Comparison of ENCODE assay signal across 16 cellular contexts in genomic region chr2:219553463-219553862, GRCh38. TPM values are rescaled to one million over a fixed set of nuclear protein-coding genes. Genes with fewer than 3 reads are reported as not detected.
DNase-seq lines count a peak whose midpoint lies in the region; ATAC-seq, FAIRE-seq and TF ChIP-seq lines count a peak whose summit lies in the region.
"Had no signal": no experiment of that assay in that cellular context is flagged by ENCODE, and none has a peak within 500 bp of the region (broad histone marks: within the 10 kb centered on the region; RNA-seq: fewer than 3 reads in every experiment).

No MANE protein-coding gene starts in this region.

- H3K56ac ChIP-seq in H1 (replicated peaks; ENCODE audit: insufficient read length, low read depth, low read length) = no peak overlapping the region

- H3K9ac ChIP-seq in H1 (replicated peaks in 1 of 4; ENCODE audit: extremely low read depth in 1 of 4, low read depth in 3 of 4, low read length in 3 of 4) = no peak overlapping the region

- TF ChIP-seq POLR2A in H1 (IDR thresholded peaks at IDR 0.05; ENCODE audit: control extremely low read depth in 1 of 2, low read depth in 2 of 2, low read length in 2 of 2) = no peak

- peak overlapping the region; percentile 72; the same call in 1 of the 2 replicates for H2BK15ac ChIP-seq in H1 (ENCODE audit: low read length)

- H4K91ac ChIP-seq in H1 (replicated peaks; ENCODE audit: insufficient read length, low read length) = no peak overlapping the region

- WGBS in H1 (ENCODE audit: extremely low coverage in 1 of 2, insufficient coverage in 1 of 2, insufficient read length in 1 of 2, insufficient replicate concordance in 2 of 2, low coverage in 1 of 2, low lambda C conversion rate in 2 of 2, missing lambda C conversion rate in 1 of 2), 2 experiments = 75% methylated on average over 12 of the region's 12 CpGs; no CpG with 5 or more reads in 1 of the 2 experiments

- TF ChIP-seq EP300 in H1 (IDR thresholded peaks at IDR 0.05; ENCODE audit: borderline replicate concordance in 1 of 2, low read depth in 2 of 2, low read length in 2 of 2) = no peak

- peak overlapping the region; percentile 41 to 62 (median 57) for H3K4me3 Mint-ChIP-seq in CD8-positive, alpha-beta memory T cell
- H3K4me3 Mint-ChIP-seq in IgD-negative memory B cell (peak overlapping the region in 3 of 4 donors; percentile 35 to 77 (median 48)), nephron progenitor cell (peak overlapping the region; percentile 62)
- H3K4me3 Mint-ChIP-seq: activated CD4-positive, alpha-beta T cell treated with anti-CD3 and anti-CD28 coated beads for 36 hours had no signal

- peaks cover 35 to 67% of the 10 kb centered on the region in 2 donors for H3K27me3 Mint-ChIP-seq in CD8-positive, alpha-beta memory T cell
- H3K27me3 Mint-ChIP-seq in IgD-negative memory B cell (peaks cover 49% of the 10 kb centered on the region), nephron progenitor cell (ENCODE audit: low read depth, poor library complexity) (peaks cover 49% of the 10 kb centered on the region)

- no peak overlapping the region for H3K27ac ChIP-seq in CD8-positive, alpha-beta memory T cell (ENCODE audit: low read depth, low read length)
- no peak overlapping the region for H3K27ac ChIP-seq in H1 (ENCODE audit: low read depth, low read length)
- H3K27ac ChIP-seq: foreskin keratinocyte had no signal

- H2BK5ac ChIP-seq in H1 (ENCODE audit: low read depth, low read length) = no peak overlapping the region

- no peaks in the 10 kb centered on the region for H3K36me3 ChIP-seq in CD8-positive, alpha-beta memory T cell (ENCODE audit: insufficient read depth, low read length)
- H3K36me3 ChIP-seq in H1 (ENCODE audit: control insufficient read depth in 2 of 4, insufficient read depth in 4 of 4, low read length in 3 of 4) = peaks cover 0 to 13% (median 0%) of the 10 kb centered on the region in 4 experiments; a peak in 3 of 8 replicates
- H3K36me3 ChIP-seq: Peyer's patch, upper lobe of left lung had no signal

- H2AFZ ChIP-seq in H1 (ENCODE audit: low read length) = no peak overlapping the region

- H3K4ac ChIP-seq in H1 (replicated peaks; ENCODE audit: insufficient read length, low read depth, low read length) = no peak overlapping the region

- no peak for ATAC-seq in GM19035 (IDR thresholded peaks at IDR 0.05; ENCODE audit: unreplicated experiment)
- no peak for ATAC-seq in HG03159 (IDR thresholded peaks at IDR 0.05; ENCODE audit: unreplicated experiment)
- no peak for ATAC-seq in HG03520 (IDR thresholded peaks at IDR 0.05; ENCODE audit: unreplicated experiment)

- TF ChIP-seq CTCF in H1 (IDR thresholded peaks at IDR 0.05; ENCODE audit: control extremely low read depth in 1 of 3, insufficient read depth in 1 of 3, low read depth in 1 of 3, low read length in 3 of 3) (no peak), nephron progenitor cell (IDR thresholded peaks at IDR 0.05) (no peak)

- H3K36me3 Mint-ChIP-seq in CD8-positive, alpha-beta memory T cell = no peaks in the 10 kb centered on the region
- peaks cover 2% of the 10 kb centered on the region for H3K36me3 Mint-ChIP-seq in IgD-negative memory B cell
- peaks cover 21% of the 10 kb centered on the region for H3K36me3 Mint-ChIP-seq in nephron progenitor cell (ENCODE audit: low read depth)

- H3K4me3 ChIP-seq in CD8-positive, alpha-beta memory T cell (ENCODE audit: low read length) = no peak overlapping the region
- peak overlapping the region; percentile 58 to 77 (median 68); a peak in 5 of 8 replicates for H3K4me3 ChIP-seq in H1 (ENCODE audit: extremely low read depth in 1 of 4, insufficient read depth in 2 of 4, low read depth in 3 of 4, low read length in 4 of 4)

- H3K4me2 ChIP-seq in H1 (ENCODE audit: insufficient read depth in 1 of 2, low read depth in 2 of 2, low read length in 2 of 2) = peak overlapping the region; percentile 90 to 95; a peak in 3 of 4 replicates

- no peak overlapping the region for H2BK120ac ChIP-seq in H1 (replicated peaks; ENCODE audit: low read depth, low read length)

- no peak overlapping the region for H3K14ac ChIP-seq in H1 (ENCODE audit: insufficient read length)

- CTCF ChIA-PET in CD8-positive, alpha-beta memory T cell (lab: Charles Lee) = interaction anchor here (6.3 kb wide), 1 partner anchor 11 kb away, joined by 34 read pairs; the partner anchor contains the start of genes CHPF and TMEM198
- CTCF ChIA-PET in H1 (lab: Charles Lee; ENCODE audit: partially characterized antibody) = interaction anchor here (0.6 to 19.7 kb wide), 8 partner anchors 7 to 174 kb away, joined by 3 to 293 read pairs (median 4); partner anchors contain the start of genes CHPF, STK11IP and TMEM198

- POLR2A ChIA-PET in CD8-positive, alpha-beta memory T cell (lab: Charles Lee) = no interaction called here
- POLR2A ChIA-PET in H1 (lab: Charles Lee; ENCODE audit: partially characterized antibody) = interaction anchor here (0.6 to 17.5 kb wide), 9 partner anchors 8 to 134 kb away, joined by 3 to 293 read pairs (median 4); partner anchors contain the start of genes CHPF, INHA, OBSL1 and STK11IP

- no peak for TF ChIP-seq RAD21 in H1 (IDR thresholded peaks at IDR 0.05 in 1 of 2, conservative IDR thresholded peaks at IDR 0.05 in 1 of 2; ENCODE audit: low read depth in 2 of 2, low read length in 2 of 2)

- H3K27me3 ChIP-seq in CD8-positive, alpha-beta memory T cell (ENCODE audit: insufficient read depth, low read length, poor library complexity, severe bottlenecking) = peaks cover 26% of the 10 kb centered on the region
- H3K27me3 ChIP-seq in H1 (replicated peaks in 1 of 4; ENCODE audit: control insufficient read depth in 3 of 4, extremely low read depth in 1 of 4, insufficient read depth in 3 of 4, low read length in 3 of 4) = peaks cover 0 to 15% (median 13%) of the 10 kb centered on the region in 4 experiments; a peak in 6 of 7 replicates
- H3K27me3 ChIP-seq: Peyer's patch had no signal

- peaks cover 17% of the 10 kb centered on the region; the same call in 1 of the 2 replicates for H3K23me2 ChIP-seq in H1 (ENCODE audit: low read depth, low read length)

- H4K5ac ChIP-seq in H1 (ENCODE audit: insufficient read length, low read depth, low read length) = no peak overlapping the region

- H4K20me1 ChIP-seq in H1 (replicated peaks in 1 of 2; ENCODE audit: control insufficient read depth in 1 of 2, insufficient read depth in 2 of 2, low read length in 2 of 2) = peaks cover 0 to 7% of the 10 kb centered on the region in 2 experiments

- peaks cover 0 to 16% (median 9%) of the 10 kb centered on the region in 3 donors for H3K4me1 Mint-ChIP-seq in CD8-positive, alpha-beta memory T cell
- peaks cover 0 to 2% (median 1%) of the 10 kb centered on the region in 3 donors for H3K4me1 Mint-ChIP-seq in IgD-negative memory B cell
- peaks cover 11% of the 10 kb centered on the region for H3K4me1 Mint-ChIP-seq in nephron progenitor cell

- H3K18ac ChIP-seq in H1 (ENCODE audit: extremely low read depth, low read length) = no peak overlapping the region

- FAIRE-seq in H1 (lab: Jason Lieb, UNC) = no peak
- FAIRE-seq: GM12892 had no signal

- H2BK12ac ChIP-seq in H1 (ENCODE audit: low read depth, low read length) = peak overlapping the region; percentile 68; the same call in 1 of the 2 replicates

- no peak overlapping the region for H2AK5ac ChIP-seq in H1 (ENCODE audit: low read depth, low read length)

- DNase-seq in CD8-positive, alpha-beta memory T cell = no peak
- no peak for DNase-seq in H1 (ENCODE audit: low read depth in 1 of 2, low spot score in 2 of 2)
- DNase-seq in nephron progenitor cell = no peak
- no peak for DNase-seq in SKM-1 (lab: John Stamatoyannopoulos, UW; ENCODE audit: unreplicated experiment)
- DNase-seq: activated CD4-positive, alpha-beta T cell treated with anti-CD3 and anti-CD28 coated beads for 36 hours; foreskin keratinocyte; NCI-H1930; Peyer's patch; stimulated activated CD4-positive, alpha-beta T cell treated with anti-CD3 and anti-CD28 coated beads, Interleukin-2, amount 100 ng/mL, for 24 hours; upper lobe of left lung had no signal

- peaks cover 7% of the 10 kb centered on the region for H3K4me1 ChIP-seq in CD8-positive, alpha-beta memory T cell (ENCODE audit: insufficient read depth, low read length)
- H3K4me1 ChIP-seq in H1 (replicated peaks in 1 of 4; ENCODE audit: control insufficient read depth in 3 of 4, insufficient read depth in 4 of 4, low read length in 3 of 4) = peaks cover 0 to 15% (median 8%) of the 10 kb centered on the region in 4 experiments; a peak in 6 of 7 replicates
- H3K4me1 ChIP-seq: foreskin keratinocyte had no signal

- peaks cover 2% of the 10 kb centered on the region; the same call in 1 of the 2 replicates for H3K79me1 ChIP-seq in H1 (ENCODE audit: low read depth, low read length)

- H3K79me2 ChIP-seq in H1 (ENCODE audit: control insufficient read depth in 1 of 2, insufficient read depth in 2 of 2, low read length in 2 of 2) = no peaks in the 10 kb centered on the region

- H3K9me3 Mint-ChIP-seq in CD8-positive, alpha-beta memory T cell = no peaks in the 10 kb centered on the region
- H3K9me3 Mint-ChIP-seq in IgD-negative memory B cell = no peaks in the 10 kb centered on the region
- no peaks in the 10 kb centered on the region for H3K9me3 Mint-ChIP-seq in nephron progenitor cell

- H3K9me3 ChIP-seq in CD8-positive, alpha-beta memory T cell (ENCODE audit: low read length) = no peaks in the 10 kb centered on the region
- no peaks in the 10 kb centered on the region for H3K9me3 ChIP-seq in H1 (ENCODE audit: insufficient read depth in 2 of 2, low read depth in 1 of 2, low read length in 1 of 2)
- H3K9me3 ChIP-seq: upper lobe of left lung had no signal

- H3K23ac ChIP-seq in H1 (ENCODE audit: insufficient read length) = no peak overlapping the region

- H2BK20ac ChIP-seq in H1 (ENCODE audit: low read length) = no peak overlapping the region; the same call in 1 of the 2 replicates

- peak overlapping the region in 1 of 8 donors; percentile 35 for H3K27ac Mint-ChIP-seq in CD8-positive, alpha-beta memory T cell
- H3K27ac Mint-ChIP-seq in IgD-negative memory B cell (peak overlapping the region in 1 of 3 donors; percentile 31), nephron progenitor cell (no peak overlapping the region)
- H3K27ac Mint-ChIP-seq: activated CD4-positive, alpha-beta T cell treated with anti-CD3 and anti-CD28 coated beads for 36 hours had no signal

- H4K8ac ChIP-seq in H1 (ENCODE audit: extremely low read depth, insufficient read depth, low read length) = no peak overlapping the region

RNA-seq across cellular contexts. Expression of gene TMEM198, which starts 9.6 kb away (rescaled TPM):
- 1 to 10 TPM; 5.2 to 6.0 TPM for total RNA-seq in CD8-positive, alpha-beta memory T cell
- polyA plus RNA-seq in CD8-positive, alpha-beta memory T cell = not detected
- polyA plus RNA-seq in IgD-negative memory B cell (0.28 TPM), H1 (2011; rRNA removed) (10.4 and 15.4 TPM in 2 replicates)
- total RNA-seq in H1 (2021; fragmentation: NEBNext Ultra II Directional; extraction: Animal tissue kit (Norgen Biotek cat#: 25700)) = 10.2 and 11.0 TPM in 2 replicates
- 10.0 TPM for polyA plus RNA-seq in H1 (2011; cell fraction: cytosol; rRNA removed)
- 19.0 TPM for polyA plus RNA-seq in H1 (2011; cell fraction: nucleus; rRNA removed)
- 7.6 to 11.7 TPM (median 9.4 TPM) in 4 replicates for polyA plus RNA-seq in H1 (2012, experiment 1 of 2)
- polyA plus RNA-seq in H1 (2012, experiment 2 of 2) = 13.6 TPM
- 8.4 TPM for polyA plus RNA-seq in H1 (2013, experiment 1 of 2)
- 8.2 TPM for polyA plus RNA-seq in H1 (2013, experiment 2 of 2)
- 4.3 and 6.1 TPM in 2 replicates for polyA minus RNA-seq in H1 (2011; rRNA and poly(A)+ RNA removed)
- polyA minus RNA-seq in H1 (2011; cell fraction: cytosol; rRNA and poly(A)+ RNA removed) = 7.5 TPM
- 5.6 TPM for polyA minus RNA-seq in H1 (2011; cell fraction: nucleus; rRNA and poly(A)+ RNA removed)

RNA-seq across cellular contexts. Expression of gene CHPF, which starts 9.9 kb away (rescaled TPM):
- 10 to 100 TPM; 32.9 to 36.5 TPM for total RNA-seq in CD8-positive, alpha-beta memory T cell
- 8.7 TPM for polyA plus RNA-seq in CD8-positive, alpha-beta memory T cell
- 3.9 TPM for polyA plus RNA-seq in IgD-negative memory B cell
- total RNA-seq in H1 (2021; fragmentation: NEBNext Ultra II Directional; extraction: Animal tissue kit (Norgen Biotek cat#: 25700)) = 62.9 and 68.1 TPM in 2 replicates
- 67.3 and 103 TPM in 2 replicates for polyA plus RNA-seq in H1 (2011; rRNA removed)
- 61.7 TPM for polyA plus RNA-seq in H1 (2011; cell fraction: cytosol; rRNA removed)
- polyA plus RNA-seq in H1 (2011; cell fraction: nucleus; rRNA removed) = 76.8 TPM
- polyA plus RNA-seq in H1 (2012, experiment 1 of 2) = 33.7 to 59.5 TPM (median 55.7 TPM) in 4 replicates
- polyA plus RNA-seq in H1 (2012, experiment 2 of 2) = 62.7 TPM
- 107 TPM for polyA plus RNA-seq in H1 (2013, experiment 1 of 2)
- 107 TPM for polyA plus RNA-seq in H1 (2013, experiment 2 of 2)
- polyA minus RNA-seq in H1 (2011; rRNA and poly(A)+ RNA removed) = 17.3 and 20.9 TPM in 2 replicates
- 62.2 TPM for polyA minus RNA-seq in H1 (2011; cell fraction: cytosol; rRNA and poly(A)+ RNA removed)
- 38.8 TPM for polyA minus RNA-seq in H1 (2011; cell fraction: nucleus; rRNA and poly(A)+ RNA removed)

RNA-seq across cellular contexts. Expression of gene OBSL1, which starts 17.9 kb away (rescaled TPM):
- under 1 TPM; 0.48 to 0.69 TPM for total RNA-seq in CD8-positive, alpha-beta memory T cell
- not detected for polyA plus RNA-seq in CD8-positive, alpha-beta memory T cell
- not detected for polyA plus RNA-seq in IgD-negative memory B cell
- 127 and 135 TPM in 2 replicates for total RNA-seq in H1 (2021; fragmentation: NEBNext Ultra II Directional; extraction: Animal tissue kit (Norgen Biotek cat#: 25700))
- polyA plus RNA-seq in H1 (2011; rRNA removed) = 116 and 205 TPM in 2 replicates
- polyA plus RNA-seq in H1 (2011; cell fraction: cytosol; rRNA removed) = 171 TPM
- polyA plus RNA-seq in H1 (2011; cell fraction: nucleus; rRNA removed) = 776 TPM
- polyA plus RNA-seq in H1 (2012, experiment 1 of 2) = 105 to 168 TPM (median 164 TPM) in 4 replicates
- polyA plus RNA-seq in H1 (2012, experiment 2 of 2) = 108 TPM
- 76.8 TPM for polyA plus RNA-seq in H1 (2013, experiment 1 of 2)
- 67.6 TPM for polyA plus RNA-seq in H1 (2013, experiment 2 of 2)
- polyA minus RNA-seq in H1 (2011; rRNA and poly(A)+ RNA removed) = 64.9 and 94.5 TPM in 2 replicates
- polyA minus RNA-seq in H1 (2011; cell fraction: cytosol; rRNA and poly(A)+ RNA removed) = 91.4 TPM
- polyA minus RNA-seq in H1 (2011; cell fraction: nucleus; rRNA and poly(A)+ RNA removed) = 160 TPM

RNA-seq across cellular contexts. Expression of gene INHA, which starts 18.6 kb away (rescaled TPM):
- total RNA-seq in CD8-positive, alpha-beta memory T cell = not detected
- polyA plus RNA-seq in CD8-positive, alpha-beta memory T cell = not detected
- polyA plus RNA-seq in IgD-negative memory B cell = not detected
- total RNA-seq in H1 (2021; fragmentation: NEBNext Ultra II Directional; extraction: Animal tissue kit (Norgen Biotek cat#: 25700)) = 0.65 and 0.73 TPM in 2 replicates
- polyA plus RNA-seq in H1 (2011; rRNA removed) = 2.7 and 4.3 TPM in 2 replicates
- polyA plus RNA-seq in H1 (2011; cell fraction: cytosol; rRNA removed) = 3.2 TPM
- 11.1 TPM for polyA plus RNA-seq in H1 (2011; cell fraction: nucleus; rRNA removed)
- polyA plus RNA-seq in H1 (2012, experiment 1 of 2) = 0.77 to 3.2 TPM (median 2.1 TPM) in 4 replicates
- 0.54 TPM for polyA plus RNA-seq in H1 (2012, experiment 2 of 2)
- polyA plus RNA-seq in H1 (2013, experiment 1 of 2) = 0.61 TPM
- polyA plus RNA-seq in H1 (2013, experiment 2 of 2) = 0.57 TPM
- polyA minus RNA-seq in H1 (2011; rRNA and poly(A)+ RNA removed) = 0.22 and 0.41 TPM in 2 replicates
- polyA minus RNA-seq in H1 (2011; cell fraction: cytosol; rRNA and poly(A)+ RNA removed) = not detected
- polyA minus RNA-seq in H1 (2011; cell fraction: nucleus; rRNA and poly(A)+ RNA removed) = 1.1 TPM
- total RNA-seq: activated CD4-positive, alpha-beta T cell treated with anti-CD3 and anti-CD28 coated beads for 36 hours; Peyer's patch; T-helper 1 cell treated with Interleukin-12 subunit alpha and Interleukin-12 subunit beta and Interleukin-4 antibody, amounts not matched to agents 30 ng/mL and 1 ng/mL, for 36 hours had no signal

RNA-seq across cellular contexts. Expression of gene ASIC4, which starts 39.2 kb away (rescaled TPM):
- total RNA-seq in CD8-positive, alpha-beta memory T cell = not detected
- not detected for polyA plus RNA-seq in CD8-positive, alpha-beta memory T cell
- polyA plus RNA-seq in IgD-negative memory B cell (not detected), H1 (2011; rRNA removed) (0.12 and 0.30 TPM in 2 replicates)
- 0.19 and 0.22 TPM in 2 replicates for total RNA-seq in H1 (2021; fragmentation: NEBNext Ultra II Directional; extraction: Animal tissue kit (Norgen Biotek cat#: 25700))
- polyA plus RNA-seq in H1 (2011; cell fraction: cytosol; rRNA removed) = 0.18 TPM
- polyA plus RNA-seq in H1 (2011; cell fraction: nucleus; rRNA removed) = 0.96 TPM
- 0.11 to 0.42 TPM (median 0.36 TPM) in 3 of 4 replicates, not detected in the other for polyA plus RNA-seq in H1 (2012, experiment 1 of 2)
- polyA plus RNA-seq in H1 (2012, experiment 2 of 2) = 0.05 TPM
- polyA plus RNA-seq in H1 (2013, experiment 1 of 2) = 0.06 TPM
- 0.13 TPM for polyA plus RNA-seq in H1 (2013, experiment 2 of 2)
- 0.12 and 0.22 TPM in 2 replicates for polyA minus RNA-seq in H1 (2011; rRNA and poly(A)+ RNA removed)
- polyA minus RNA-seq in H1 (2011; cell fraction: cytosol; rRNA and poly(A)+ RNA removed) = not detected
- 0.50 TPM for polyA minus RNA-seq in H1 (2011; cell fraction: nucleus; rRNA and poly(A)+ RNA removed)
- total RNA-seq: activated CD4-positive, alpha-beta T cell treated with anti-CD3 and anti-CD28 coated beads for 36 hours; foreskin keratinocyte; T-helper 1 cell treated with Interleukin-12 subunit alpha and Interleukin-12 subunit beta and Interleukin-4 antibody, amounts not matched to agents 30 ng/mL and 1 ng/mL, for 36 hours had no signal
- polyA plus RNA-seq: foreskin keratinocyte had no signal

Comparison
In these comparisons a context has a peak if more than half of its experiments do, and no peak if none do; other contexts are left out.
1. RNA of gene OBSL1, which starts 17.9 kb away (polyA plus RNA-seq): 67.6 to 776 TPM in H1; not detected in CD8-positive, alpha-beta memory T cell (single experiment) and not detected in IgD-negative memory B cell (single experiment); every median in the first group is over 10 times any median in the second.
2. Peak in every context shown above with its lines, with median percentiles within 50 percentile points of each other: H3K4me3 Mint-ChIP-seq.